In the genomic region with DNA sequence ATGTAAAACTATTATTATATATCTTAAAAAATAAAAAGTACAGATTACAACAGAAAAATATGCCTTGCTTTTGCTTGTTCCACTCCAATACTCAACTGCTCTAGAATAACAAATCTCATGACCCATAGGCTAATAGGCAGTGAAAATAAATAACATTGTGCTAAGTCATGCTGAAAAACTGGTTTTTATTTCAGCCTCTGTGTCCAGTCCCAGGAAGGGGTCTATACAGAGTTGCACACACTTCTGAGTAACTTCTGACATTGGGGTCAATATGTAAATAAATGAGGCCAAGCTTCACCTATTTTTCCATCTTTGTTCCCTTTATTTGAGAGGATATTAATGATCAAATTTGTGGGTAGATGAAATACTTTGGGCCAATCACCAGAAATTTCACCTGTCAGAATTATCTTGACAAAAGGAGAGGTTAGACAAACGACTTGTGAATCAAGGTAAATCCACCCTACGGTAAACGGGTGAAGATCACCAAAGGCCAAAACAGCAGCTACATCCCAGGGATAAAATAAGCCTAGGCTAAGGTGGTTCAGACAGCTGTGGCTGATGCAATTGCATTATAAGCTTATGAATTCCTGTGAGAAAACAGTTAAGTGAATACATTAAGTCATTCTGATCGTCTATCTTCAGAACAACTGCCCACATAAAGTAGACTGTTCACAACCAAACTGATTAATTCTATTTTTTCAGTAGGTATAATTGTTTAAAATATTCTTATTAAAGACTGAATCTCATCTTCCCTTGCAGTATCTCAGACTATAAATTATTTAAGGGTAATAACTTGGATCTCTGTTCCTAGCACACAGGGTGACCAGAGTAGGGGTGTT, we compare ENCODE assay signal across 16 cellular contexts.
DNase-seq lines count a peak whose midpoint lies in the region; ATAC-seq and TF ChIP-seq lines count a peak whose summit lies in the region.
"Had no signal": no experiment of that assay in that cellular context is flagged by ENCODE, and none has a peak within 500 bp of the region (broad histone marks: within the 10 kb centered on the region; RNA-seq: fewer than 3 reads in every experiment).

No MANE protein-coding gene starts in this region.

- H3K27ac Mint-ChIP-seq in T-helper 17 cell, result peak overlapping the region; percentile 89
- H3K27ac Mint-ChIP-seq: T-helper 2 cell treated with Interferon-gamma antibody and Interleukin-4, amounts not matched to agents 5 μg/mL and 100 μg/mL, for 36 hours had no signal

- no TSS peak for BruUV-seq in HCT116 (replicated peaks; lab: Mats Ljungman, UMichigan)

- no peaks in the 10 kb centered on the region for H3K9me3 ChIP-seq in HCT116 (ENCODE audit: control insufficient read depth in 1 of 2, insufficient read depth in 1 of 2, low read depth in 1 of 2, low read length in 2 of 2)
- no peaks in the 10 kb centered on the region for H3K9me3 ChIP-seq in T-helper 17 cell (ENCODE audit: control insufficient read depth, low read length, poor library complexity, severe bottlenecking)
- H3K9me3 ChIP-seq in gastroesophageal sphincter, result no peaks in the 10 kb centered on the region
- no peaks in the 10 kb centered on the region for H3K9me3 ChIP-seq in smooth muscle cell (replicated peaks; ENCODE audit: low read depth)
- H3K9me3 ChIP-seq: ovary, transverse colon had no signal

- H2AFZ ChIP-seq in HCT116 (ENCODE audit: low read depth, low read length, poor library complexity, severe bottlenecking) (no peak overlapping the region), smooth muscle cell (ENCODE audit: low read depth) (no peak overlapping the region)

- peaks cover 55% of the 10 kb centered on the region for H3K4me1 Mint-ChIP-seq in T-helper 17 cell

- H4K20me1 ChIP-seq in HCT116 (ENCODE audit: insufficient read depth) (no peaks in the 10 kb centered on the region), smooth muscle cell (ENCODE audit: low read depth) (peaks cover 88% of the 10 kb centered on the region)

- H3K36me3 ChIP-seq in HCT116 (ENCODE audit: control insufficient read depth in 1 of 2, insufficient read depth in 2 of 2, low read length in 2 of 2) (no peaks in the 10 kb centered on the region), gastroesophageal sphincter (no peaks in the 10 kb centered on the region), smooth muscle cell (ENCODE audit: low read depth) (no peaks in the 10 kb centered on the region)
- H3K36me3 ChIP-seq: ovary, transverse colon had no signal

- H3K36me3 Mint-ChIP-seq in T-helper 17 cell (ENCODE audit: low read depth), result peaks cover 7% of the 10 kb centered on the region

- RAD21 ChIA-PET in HCT116 (lab: Charles Lee; ENCODE audit: low non-redundant PET in 1 of 2, low total read pairs in 2 of 2, uncharacterized antibody in 2 of 2, unreplicated experiment in 2 of 2), result no interaction called here

- TF ChIP-seq POLR2A in HCT116 (IDR thresholded peaks at IDR 0.05; ENCODE audit: borderline replicate concordance, extremely low read depth, insufficient read depth, insufficient read length) (no peak), gastroesophageal sphincter (IDR thresholded peaks at IDR 0.05) (no peak)

- no peak overlapping the region; the same call in 1 of the 2 replicates for H3K9ac ChIP-seq in HCT116 (ENCODE audit: low read length)
- no peak overlapping the region for H3K9ac ChIP-seq in smooth muscle cell (ENCODE audit: low read depth)

- H3F3A ChIP-seq in smooth muscle cell (ENCODE audit: low read depth), result no peaks in the 10 kb centered on the region

- TF ChIP-seq CTCF in HCT116 (IDR thresholded peaks at IDR 0.05 in 2 of 3, conservative IDR thresholded peaks at IDR 0.05 in 1 of 3; ENCODE audit: borderline replicate concordance in 1 of 3, insufficient read depth in 1 of 3, low read depth in 2 of 3, low read length in 2 of 3) (no peak), gastroesophageal sphincter (IDR thresholded peaks at IDR 0.05) (no peak), smooth muscle cell (IDR thresholded peaks at IDR 0.05; ENCODE audit: borderline replicate concordance, insufficient read depth, poor library complexity, severe bottlenecking) (no peak), GM13977 (IDR thresholded peaks at IDR 0.05; ENCODE audit: extremely low read depth, insufficient read depth, missing control alignments) (no peak)

- H3K79me2 ChIP-seq in HCT116 (ENCODE audit: insufficient read depth, low read length), result peaks cover 81% of the 10 kb centered on the region
- H3K79me2 ChIP-seq in smooth muscle cell (ENCODE audit: low read depth), result peaks cover 73% of the 10 kb centered on the region

- in situ Hi-C loops in GM13977 (cut with MboI; ENCODE audit: low pct_unique_long_range_greater_than_20kb, low sequenced_read_pairs, unreplicated experiment), result no loop called here

- DNase-seq in HCT116 (ENCODE audit: low read depth, low spot score), result no peak
- DNase-seq in T-helper 17 cell, result no peak
- DNase-seq in smooth muscle cell (lab: John Stamatoyannopoulos, UW; ENCODE audit: unreplicated experiment), result no peak
- no peak for DNase-seq in GM13977 (ENCODE audit: low spot score)
- DNase-seq in SW 1271 (lab: John Stamatoyannopoulos, UW), result no peak
- DNase-seq: amniotic stem cell, COR-L47, left colon, NCI-H1417 treated with DMSO at 0.1 percent for 48 hours, ovary, transverse colon had no signal

- intact Hi-C loops in HCT116 (cut with micrococcal nuclease), result no loop called here

- CTCF ChIA-PET in HCT116 (lab: Charles Lee), result no interaction called here

- POLR2A ChIA-PET in HCT116 (lab: Charles Lee), result no interaction called here

- ATAC-seq in HCT116, result no peak
- ATAC-seq in T-helper 17 cell, result no peak
- no peak for ATAC-seq in gastroesophageal sphincter
- ATAC-seq in GM18909 (IDR thresholded peaks at IDR 0.05; ENCODE audit: poor library complexity, unreplicated experiment), result no peak
- no peak for ATAC-seq in GM18873 (IDR thresholded peaks at IDR 0.05; ENCODE audit: low FRiP score, unreplicated experiment)
- ATAC-seq: left colon had no signal

- TF ChIP-seq RAD21 in HCT116 (IDR thresholded peaks at IDR 0.05; ENCODE audit: low read depth), result no peak

- H3K4me3 ChIP-seq in HCT116 (replicated peaks in 1 of 2; ENCODE audit: low read depth in 1 of 2, low read length in 2 of 2) (no peak overlapping the region), gastroesophageal sphincter (no peak overlapping the region), smooth muscle cell (no peak overlapping the region)
- H3K4me3 ChIP-seq: ovary, transverse colon had no signal

- H3K27me3 ChIP-seq in HCT116 (ENCODE audit: insufficient read depth, low read length) (no peaks in the 10 kb centered on the region), gastroesophageal sphincter (no peaks in the 10 kb centered on the region), smooth muscle cell (ENCODE audit: low read depth) (no peaks in the 10 kb centered on the region)
- H3K27me3 ChIP-seq: ovary, transverse colon had no signal

- H3K27ac ChIP-seq in HCT116 (ENCODE audit: low read depth, low read length) (peak overlapping the region; percentile 18), gastroesophageal sphincter (peak overlapping the region; percentile 69 to 84 (median 80)), smooth muscle cell (ENCODE audit: low read depth) (peak overlapping the region; percentile 46)
- H3K27ac ChIP-seq: HL-60, ovary had no signal

- H3K4me3 Mint-ChIP-seq in T-helper 17 cell, result peak overlapping the region; percentile 75
- H3K4me3 Mint-ChIP-seq: T-helper 2 cell treated with Interferon-gamma antibody and Interleukin-4, amounts not matched to agents 5 μg/mL and 100 μg/mL, for 36 hours had no signal

- 76 to 83% methylated on average over 4 of the region's 4 CpGs for WGBS in gastroesophageal sphincter (ENCODE audit: low coverage in 1 of 2), 2 donors
- 66% methylated on average over 4 of the region's 4 CpGs for WGBS in smooth muscle cell (ENCODE audit: low lambda C conversion rate)

- no peak overlapping the region; the same call in 1 of the 2 replicates for H3K4me2 ChIP-seq in HCT116 (ENCODE audit: low read length)
- peak overlapping the region; percentile 19 for H3K4me2 ChIP-seq in smooth muscle cell

- H3K4me1 ChIP-seq in HCT116 (ENCODE audit: control insufficient read depth in 1 of 2, insufficient read depth in 2 of 2, low read length in 2 of 2) (peaks cover 60 to 66% of the 10 kb centered on the region in 2 experiments; a peak in 3 of 4 replicates), gastroesophageal sphincter (peaks cover 36 to 88% (median 53%) of the 10 kb centered on the region in 3 donors), smooth muscle cell (ENCODE audit: low read depth) (peaks cover 4% of the 10 kb centered on the region)

- TF ChIP-seq EP300 in gastroesophageal sphincter (IDR thresholded peaks at IDR 0.05), result no peak

- H3K9me2 ChIP-seq in HCT116 (ENCODE audit: insufficient read depth), result no peaks in the 10 kb centered on the region

- H3K27me3 Mint-ChIP-seq in T-helper 17 cell, result no peaks in the 10 kb centered on the region

TF ChIP-seq in HCT116, 20 proteins besides CTCF, POLR2A, EP300 and RAD21:
- TF ChIP-seq JUND (IDR thresholded peaks at IDR 0.05) (no peak), CEBPB (IDR thresholded peaks at IDR 0.05; ENCODE audit: low read depth) (no peak), ELF1 (IDR thresholded peaks at IDR 0.05; ENCODE audit: borderline replicate concordance, low read depth) (no peak), EGR1 (IDR thresholded peaks at IDR 0.05; ENCODE audit: low read depth) (no peak), EZH2phosphoT487 (IDR thresholded peaks at IDR 0.05; ENCODE audit: borderline replicate concordance) (no peak), CBX3 (IDR thresholded peaks at IDR 0.05; ENCODE audit: low read depth) (no peak), FOSL1 (IDR thresholded peaks at IDR 0.05; ENCODE audit: low read depth) (no peak), ZNF274 (IDR thresholded peaks at IDR 0.05; ENCODE audit: low read depth, low read length) (no peak)
- TF ChIP-seq, protein P1, sequence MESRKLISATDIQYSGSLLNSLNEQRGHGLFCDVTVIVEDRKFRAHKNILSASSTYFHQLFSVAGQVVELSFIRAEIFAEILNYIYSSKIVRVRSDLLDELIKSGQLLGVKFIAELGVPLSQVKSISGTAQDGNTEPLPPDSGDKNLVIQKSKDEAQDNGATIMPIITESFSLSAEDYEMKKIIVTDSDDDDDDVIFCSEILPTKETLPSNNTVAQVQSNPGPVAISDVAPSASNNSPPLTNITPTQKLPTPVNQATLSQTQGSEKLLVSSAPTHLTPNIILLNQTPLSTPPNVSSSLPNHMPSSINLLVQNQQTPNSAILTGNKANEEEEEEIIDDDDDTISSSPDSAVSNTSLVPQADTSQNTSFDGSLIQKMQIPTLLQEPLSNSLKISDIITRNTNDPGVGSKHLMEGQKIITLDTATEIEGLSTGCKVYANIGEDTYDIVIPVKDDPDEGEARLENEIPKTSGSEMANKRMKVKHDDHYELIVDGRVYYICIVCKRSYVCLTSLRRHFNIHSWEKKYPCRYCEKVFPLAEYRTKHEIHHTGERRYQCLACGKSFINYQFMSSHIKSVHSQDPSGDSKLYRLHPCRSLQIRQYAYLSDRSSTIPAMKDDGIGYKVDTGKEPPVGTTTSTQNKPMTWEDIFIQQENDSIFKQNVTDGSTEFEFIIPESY (IDR thresholded peaks at IDR 0.05; ENCODE audit: extremely low read depth, insufficient replicate concordance, low read length), result no peak
- TF ChIP-seq, protein P2, sequence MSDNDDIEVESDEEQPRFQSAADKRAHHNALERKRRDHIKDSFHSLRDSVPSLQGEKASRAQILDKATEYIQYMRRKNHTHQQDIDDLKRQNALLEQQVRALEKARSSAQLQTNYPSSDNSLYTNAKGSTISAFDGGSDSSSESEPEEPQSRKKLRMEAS (IDR thresholded peaks at IDR 0.05), result no peak

Comparison
In these comparisons a context has a peak if more than half of its experiments do, and no peak if none do; other contexts are left out.
1. H3K27ac ChIP-seq: peak in every context shown above with its lines; median percentile 80 in gastroesophageal sphincter; 46 in smooth muscle cell; 18 in HCT116.